Comparison of ENCODE assay signal across 8 cellular contexts in the genomic region with DNA sequence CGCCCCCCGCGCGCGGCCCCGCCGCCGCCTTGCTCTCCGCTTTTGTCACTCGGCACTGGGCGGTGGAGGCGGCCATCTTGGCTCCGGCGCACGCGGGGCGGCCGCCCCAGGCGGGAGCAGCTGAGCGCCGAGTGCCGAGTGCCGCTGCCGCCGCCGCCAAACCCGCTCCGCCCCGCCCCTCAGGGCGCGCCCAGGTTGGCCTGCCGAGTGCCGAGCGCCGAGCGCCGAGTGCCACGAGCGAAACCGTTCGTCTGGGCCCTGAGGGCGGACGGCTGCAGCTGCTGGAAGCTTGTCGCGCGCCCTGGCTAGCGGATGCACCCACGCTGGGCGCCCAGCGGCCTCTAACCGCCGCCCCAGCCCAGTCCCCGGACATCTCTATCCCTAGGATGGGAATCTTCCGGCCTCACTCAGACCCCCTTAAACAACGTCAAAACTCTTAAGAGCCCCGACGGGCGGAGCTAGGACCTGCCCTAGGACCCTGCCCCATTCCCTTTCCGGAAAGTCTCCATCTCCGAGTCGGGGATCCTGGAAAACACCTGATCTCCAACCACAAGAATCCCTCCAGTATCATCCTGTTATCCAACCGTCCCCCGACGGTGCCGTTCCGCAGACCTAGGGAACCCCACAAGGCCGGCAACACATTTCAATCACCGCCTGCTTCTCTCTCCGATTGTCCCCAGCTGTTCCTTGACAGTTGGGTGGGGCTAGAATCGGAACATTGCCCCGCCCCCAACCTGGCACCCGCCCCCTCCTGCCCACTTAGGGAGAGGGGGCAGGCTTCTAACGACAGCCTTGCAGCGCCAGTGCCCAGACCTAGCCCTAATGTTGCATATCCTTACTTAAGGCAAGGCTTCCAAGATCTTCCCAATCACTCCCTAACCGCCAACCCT. TPM values are rescaled to one million over a fixed set of nuclear protein-coding genes. Genes with fewer than 3 reads are reported as not detected.
DNase-seq lines count a peak whose midpoint lies in the region; ATAC-seq and TF ChIP-seq lines count a peak whose summit lies in the region.

No MANE protein-coding gene starts in this region.

- no peaks in the 10 kb centered on the region for H3K27me3 ChIP-seq in right lobe of liver

- DNase-seq in ACHN (peak; percentile 84), NCI-H526 treated with DMSO at 0.1 percent for 48 hours (lab: John Stamatoyannopoulos, UW) (peak; percentile 46), dermis blood vessel endothelial cell (peak; percentile 94), right lobe of liver (peak; percentile 93 to 95 (median 94))
- DNase-seq in activated CD4-positive, alpha-beta T cell treated with anti-CD3 and anti-CD28 coated beads, Interleukin-2, amount 50 U/mL, for 4 hours = peak; percentile 90 to 91
- peak; percentile 88 to 94 for DNase-seq in stimulated activated CD4-positive, alpha-beta T cell treated with anti-CD3 and anti-CD28 coated beads, Interleukin-2, amount 100 ng/mL, for 48 hours

- TF ChIP-seq CTCF in right lobe of liver (IDR thresholded peaks at IDR 0.05) = no peak

- intact Hi-C loops in right lobe of liver (cut with DNase I) = no loop called here

- peak overlapping the region; percentile 45 to 75 (median 66) for H3K4me3 ChIP-seq in right lobe of liver

- WGBS in right lobe of liver (ENCODE audit: insufficient coverage, low coverage, low lambda C conversion rate, missing lambda C conversion rate) = 7% methylated on average over 14 of the region's 75 CpGs

- H3K9me3 ChIP-seq in right lobe of liver = no peaks in the 10 kb centered on the region

- in situ Hi-C loops in ACHN (cut with HindIII; ENCODE audit: low pct_ligation_motif_present, low pct_unique_long_range_greater_than_20kb, low sequenced_read_pairs) = no loop called here

- H3K36me3 ChIP-seq in right lobe of liver = no peaks in the 10 kb centered on the region

- H3K27ac ChIP-seq in right lobe of liver = peak overlapping the region; percentile 45 to 82 (median 65)

- TF ChIP-seq POLR2A in right lobe of liver (IDR thresholded peaks at IDR 0.05) = peak; percentile 44

- ATAC-seq in GM18861 (IDR thresholded peaks at IDR 0.05; ENCODE audit: unreplicated experiment) = peak; percentile 53
- ATAC-seq in HG03354 (IDR thresholded peaks at IDR 0.05; ENCODE audit: poor library complexity, severe bottlenecking, unreplicated experiment) = peak; percentile 71
- ATAC-seq in right lobe of liver = peak; percentile 92 to 98 (median 93)

- peaks cover 0 to 24% (median 10%) of the 10 kb centered on the region in 4 donors for H3K4me1 ChIP-seq in right lobe of liver

RNA-seq across cellular contexts. Expression of a gene that starts 14.1 kb away (rescaled TPM):
- total RNA-seq in dermis blood vessel endothelial cell (49.0 and 70.8 TPM in 2 replicates), right lobe of liver (10 to 100 TPM; 27.4 to 69.4 (median 49.6) TPM)

RNA-seq across cellular contexts. Expression of a gene that starts 16.9 kb away (rescaled TPM):
- 9.2 and 14.7 TPM in 2 replicates for total RNA-seq in dermis blood vessel endothelial cell
- 10 to 100 TPM; 12.5 to 24.4 (median 14.6) TPM for total RNA-seq in right lobe of liver

RNA-seq across cellular contexts. Expression of a gene that starts 31.5 kb away (rescaled TPM):
- total RNA-seq in dermis blood vessel endothelial cell = 24.0 and 24.8 TPM in 2 replicates
- total RNA-seq in right lobe of liver = 1 to 10 TPM in 4 of 6 experiments, under 1 TPM in 2; 0.75 to 1.9 (median 1.1) TPM

RNA-seq across cellular contexts. Expression of a gene that starts 46.4 kb away (rescaled TPM):
- 0.05 TPM in 1 of 2 replicates, not detected in the other for total RNA-seq in dermis blood vessel endothelial cell
- total RNA-seq in right lobe of liver = 100 to 1,000 TPM in 2 of 6 experiments, 10 to 100 TPM in 4; 45.1 to 135 (median 59.2) TPM

RNA-seq across cellular contexts. Expression of a gene that starts 53.3 kb away (rescaled TPM):
- total RNA-seq in dermis blood vessel endothelial cell (19.9 and 24.2 TPM in 2 replicates), right lobe of liver (10 to 100 TPM in 5 of 6 experiments, 1 to 10 TPM in 1; 10.0 to 20.2 (median 13.3) TPM)

Comparison
In these comparisons a context has a peak if more than half of its experiments do, and no peak if none do; other contexts are left out.
1. Peak in every context shown above with its lines: DNase-seq, ATAC-seq, H3K4me3 ChIP-seq and H3K27ac ChIP-seq.